ENCODE assay signal across 9 cellular contexts in the genomic region with DNA sequence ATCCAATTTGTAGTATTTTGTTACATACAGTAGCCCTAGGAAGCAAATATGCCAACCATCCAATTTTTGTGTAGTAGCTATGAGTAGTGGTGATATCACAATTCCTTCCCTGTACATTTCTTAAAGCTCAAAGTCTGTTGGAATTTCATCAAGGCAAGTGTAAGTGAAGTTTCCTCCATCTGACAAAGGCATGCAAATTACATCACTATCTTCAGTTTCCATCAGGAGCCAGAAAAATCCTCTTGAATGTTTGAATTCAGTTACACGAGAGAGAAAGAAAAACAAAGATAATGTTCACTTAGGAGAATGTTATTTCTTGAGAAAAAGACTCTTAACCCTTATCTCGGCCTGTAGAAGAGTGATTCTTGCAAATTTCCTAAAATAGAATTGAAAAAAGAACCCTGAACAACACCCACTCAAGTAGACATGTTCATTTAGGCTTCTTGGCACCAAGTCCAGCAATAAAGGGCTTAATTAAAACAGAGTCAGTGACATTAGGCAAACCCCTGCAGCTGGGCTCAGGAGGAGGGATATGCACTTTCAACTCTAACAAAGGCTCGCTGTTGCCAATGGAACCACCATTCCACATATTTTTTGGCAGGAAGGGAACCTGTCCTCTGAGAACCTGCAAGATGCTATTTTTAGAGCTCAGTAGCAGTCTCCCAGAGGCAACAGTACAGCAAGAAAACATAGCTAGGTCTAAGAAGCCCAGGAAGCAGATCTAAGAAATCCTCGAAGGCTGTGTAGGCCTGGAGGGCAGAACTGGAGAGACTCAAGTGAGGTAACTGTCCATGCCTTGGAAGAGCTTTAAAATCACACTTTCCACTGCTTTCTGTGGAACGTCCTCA.
DNase-seq lines count a peak whose midpoint lies in the region; ATAC-seq and TF ChIP-seq lines count a peak whose summit lies in the region.
"Had no signal": no experiment of that assay in that cellular context is flagged by ENCODE, and none has a peak within 500 bp of the region (broad histone marks: within the 10 kb centered on the region; RNA-seq: fewer than 3 reads in every experiment).

No MANE protein-coding gene starts in this region.

- H3K9me3 ChIP-seq in prostate gland = no peaks in the 10 kb centered on the region

- no peaks in the 10 kb centered on the region for H3K4me1 ChIP-seq in prostate gland (replicated peaks)

- no peak for TF ChIP-seq POLR2A in prostate gland (IDR thresholded peaks at IDR 0.05)

- TF ChIP-seq CTCF in fibroblast of the aortic adventitia (IDR thresholded peaks at IDR 0.05; ENCODE audit: insufficient read depth, low read length) = no peak
- TF ChIP-seq CTCF in prostate gland (IDR thresholded peaks at IDR 0.05) = no peak
- TF ChIP-seq CTCF in GM13977 (IDR thresholded peaks at IDR 0.05; ENCODE audit: extremely low read depth, insufficient read depth, missing control alignments) = no peak

- H3K27me3 ChIP-seq in prostate gland (replicated peaks; ENCODE audit: insufficient read depth) = no peaks in the 10 kb centered on the region

- in situ Hi-C loops in GM13977 (cut with MboI; ENCODE audit: low pct_unique_long_range_greater_than_20kb, low sequenced_read_pairs, unreplicated experiment) = no loop called here

- no peak for ATAC-seq in esophagus mucosa
- no peak for ATAC-seq in GM21528 (IDR thresholded peaks at IDR 0.05; ENCODE audit: low FRiP score, unreplicated experiment)

- H3K36me3 ChIP-seq in prostate gland = no peaks in the 10 kb centered on the region

- intact Hi-C loops in prostate gland (cut with DNase I) = loop anchor here (5.0 kb wide), 1 partner anchor 37 kb away; no protein-coding TSS in a partner anchor

- DNase-seq in DMS79 treated with DMSO at 0.1 percent for 48 hours (lab: John Stamatoyannopoulos, UW) (peak; percentile 55), RPMI7951 (ENCODE audit: low read depth) (peak; percentile 50), fibroblast of the aortic adventitia (ENCODE audit: low read depth) (peak; percentile 92), prostate gland (ENCODE audit: low spot score) (no peak), H4 (ENCODE audit: low spot score) (no peak), GM13977 (ENCODE audit: low spot score) (no peak)
- DNase-seq: GF-D8 had no signal

- H3K27ac ChIP-seq in prostate gland = peak overlapping the region; percentile 38 to 42

- no peak overlapping the region for H3K4me3 ChIP-seq in fibroblast of the aortic adventitia (ENCODE audit: low read depth, low read length)
- no peak overlapping the region for H3K4me3 ChIP-seq in prostate gland

- 23% methylated on average over 5 of the region's 5 CpGs for WGBS in prostate gland

Comparison
In these comparisons a context has a peak if more than half of its experiments do, and no peak if none do; other contexts are left out.
1. DNase-seq: peak in DMS79 treated with DMSO at 0.1 percent for 48 hours (single experiment), RPMI7951 (single experiment) and fibroblast of the aortic adventitia (single experiment); none in prostate gland (single experiment), H4 (single experiment) and GM13977 (single experiment).